Comparison of ENCODE assay signal across 2 cellular contexts in the genomic region with DNA sequence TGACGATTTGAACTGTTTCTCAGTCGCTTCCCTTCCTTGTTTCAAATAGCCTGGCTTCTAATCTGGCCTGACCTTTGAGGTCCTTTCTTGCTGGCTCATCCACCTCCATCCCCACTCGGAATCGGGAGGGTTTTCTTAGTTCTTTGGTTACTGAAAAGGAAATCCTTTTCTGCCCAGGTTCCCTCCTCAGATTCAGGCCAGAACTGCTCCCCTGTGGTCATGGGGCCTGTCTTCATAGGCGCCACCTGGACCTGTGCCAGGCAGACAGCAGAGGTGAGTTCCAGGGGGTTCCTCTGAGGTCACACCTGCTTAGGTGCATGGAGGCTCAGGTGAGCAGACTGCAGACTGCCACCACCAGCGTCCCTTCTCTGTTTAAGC.
TF ChIP-seq lines count a peak whose summit lies in the region.

No MANE protein-coding gene starts in this region.

TF ChIP-seq in HepG2, 621 proteins besides CTCF, POLR2A, EP300 and RAD21 (continued from another document):
- TF ChIP-seq ZNF496 (CRISPR knock-in tag; IDR thresholded peaks at IDR 0.05; ENCODE audit: insufficient replicate concordance): no peak
- no peak for TF ChIP-seq ZNF264 (CRISPR knock-in tag; IDR thresholded peaks at IDR 0.05)
- no peak for TF ChIP-seq ZMAT3 (CRISPR knock-in tag; conservative IDR thresholded peaks at IDR 0.05)
- TF ChIP-seq PRPF4 (IDR thresholded peaks at IDR 0.05; ENCODE audit: low read depth, low read length, poor library complexity, severe bottlenecking): no peak
- no peak for TF ChIP-seq ZNF546 (CRISPR knock-in tag; conservative IDR thresholded peaks at IDR 0.05)

TF ChIP-seq in SK-N-SH treated with all-trans-retinoic acid at 6 μM for 48 hours, 23 proteins besides CTCF, POLR2A, EP300 and RAD21 (continued from another document):
- TF ChIP-seq, protein P1, sequence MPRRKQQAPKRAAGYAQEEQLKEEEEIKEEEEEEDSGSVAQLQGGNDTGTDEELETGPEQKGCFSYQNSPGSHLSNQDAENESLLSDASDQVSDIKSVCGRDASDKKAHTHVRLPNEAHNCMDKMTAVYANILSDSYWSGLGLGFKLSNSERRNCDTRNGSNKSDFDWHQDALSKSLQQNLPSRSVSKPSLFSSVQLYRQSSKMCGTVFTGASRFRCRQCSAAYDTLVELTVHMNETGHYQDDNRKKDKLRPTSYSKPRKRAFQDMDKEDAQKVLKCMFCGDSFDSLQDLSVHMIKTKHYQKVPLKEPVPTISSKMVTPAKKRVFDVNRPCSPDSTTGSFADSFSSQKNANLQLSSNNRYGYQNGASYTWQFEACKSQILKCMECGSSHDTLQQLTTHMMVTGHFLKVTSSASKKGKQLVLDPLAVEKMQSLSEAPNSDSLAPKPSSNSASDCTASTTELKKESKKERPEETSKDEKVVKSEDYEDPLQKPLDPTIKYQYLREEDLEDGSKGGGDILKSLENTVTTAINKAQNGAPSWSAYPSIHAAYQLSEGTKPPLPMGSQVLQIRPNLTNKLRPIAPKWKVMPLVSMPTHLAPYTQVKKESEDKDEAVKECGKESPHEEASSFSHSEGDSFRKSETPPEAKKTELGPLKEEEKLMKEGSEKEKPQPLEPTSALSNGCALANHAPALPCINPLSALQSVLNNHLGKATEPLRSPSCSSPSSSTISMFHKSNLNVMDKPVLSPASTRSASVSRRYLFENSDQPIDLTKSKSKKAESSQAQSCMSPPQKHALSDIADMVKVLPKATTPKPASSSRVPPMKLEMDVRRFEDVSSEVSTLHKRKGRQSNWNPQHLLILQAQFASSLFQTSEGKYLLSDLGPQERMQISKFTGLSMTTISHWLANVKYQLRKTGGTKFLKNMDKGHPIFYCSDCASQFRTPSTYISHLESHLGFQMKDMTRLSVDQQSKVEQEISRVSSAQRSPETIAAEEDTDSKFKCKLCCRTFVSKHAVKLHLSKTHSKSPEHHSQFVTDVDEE (CRISPR knock-in tag; IDR thresholded peaks at IDR 0.05): no peak
- TF ChIP-seq BACH2 (CRISPR knock-in tag; IDR thresholded peaks at IDR 0.05; ENCODE audit: borderline replicate concordance) (no peak), TCF4 (CRISPR knock-in tag; IDR thresholded peaks at IDR 0.05; ENCODE audit: borderline replicate concordance) (no peak), ZNF565 (CRISPR knock-in tag; conservative IDR thresholded peaks at IDR 0.05; ENCODE audit: low read depth) (no peak), PPARA (CRISPR knock-in tag; IDR thresholded peaks at IDR 0.05; ENCODE audit: borderline replicate concordance) (no peak), TOX (CRISPR knock-in tag; IDR thresholded peaks at IDR 0.05; ENCODE audit: borderline replicate concordance) (no peak), ARNTL (CRISPR knock-in tag; IDR thresholded peaks at IDR 0.05; ENCODE audit: borderline replicate concordance, low read depth) (no peak), ISL1 (CRISPR knock-in tag; IDR thresholded peaks at IDR 0.05) (no peak), ZNF8 (CRISPR knock-in tag; IDR thresholded peaks at IDR 0.05) (no peak), ESRRG (CRISPR knock-in tag; IDR thresholded peaks at IDR 0.05) (no peak), GLIS3 (CRISPR knock-in tag; IDR thresholded peaks at IDR 0.05) (no peak)
- TF ChIP-seq, protein P2, sequence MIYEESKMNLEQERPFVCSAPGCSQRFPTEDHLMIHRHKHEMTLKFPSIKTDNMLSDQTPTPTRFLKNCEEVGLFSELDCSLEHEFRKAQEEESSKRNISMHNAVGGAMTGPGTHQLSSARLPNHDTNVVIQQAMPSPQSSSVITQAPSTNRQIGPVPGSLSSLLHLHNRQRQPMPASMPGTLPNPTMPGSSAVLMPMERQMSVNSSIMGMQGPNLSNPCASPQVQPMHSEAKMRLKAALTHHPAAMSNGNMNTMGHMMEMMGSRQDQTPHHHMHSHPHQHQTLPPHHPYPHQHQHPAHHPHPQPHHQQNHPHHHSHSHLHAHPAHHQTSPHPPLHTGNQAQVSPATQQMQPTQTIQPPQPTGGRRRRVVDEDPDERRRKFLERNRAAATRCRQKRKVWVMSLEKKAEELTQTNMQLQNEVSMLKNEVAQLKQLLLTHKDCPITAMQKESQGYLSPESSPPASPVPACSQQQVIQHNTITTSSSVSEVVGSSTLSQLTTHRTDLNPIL (CRISPR knock-in tag; IDR thresholded peaks at IDR 0.05; ENCODE audit: low read depth): no peak
- TF ChIP-seq, protein P3, sequence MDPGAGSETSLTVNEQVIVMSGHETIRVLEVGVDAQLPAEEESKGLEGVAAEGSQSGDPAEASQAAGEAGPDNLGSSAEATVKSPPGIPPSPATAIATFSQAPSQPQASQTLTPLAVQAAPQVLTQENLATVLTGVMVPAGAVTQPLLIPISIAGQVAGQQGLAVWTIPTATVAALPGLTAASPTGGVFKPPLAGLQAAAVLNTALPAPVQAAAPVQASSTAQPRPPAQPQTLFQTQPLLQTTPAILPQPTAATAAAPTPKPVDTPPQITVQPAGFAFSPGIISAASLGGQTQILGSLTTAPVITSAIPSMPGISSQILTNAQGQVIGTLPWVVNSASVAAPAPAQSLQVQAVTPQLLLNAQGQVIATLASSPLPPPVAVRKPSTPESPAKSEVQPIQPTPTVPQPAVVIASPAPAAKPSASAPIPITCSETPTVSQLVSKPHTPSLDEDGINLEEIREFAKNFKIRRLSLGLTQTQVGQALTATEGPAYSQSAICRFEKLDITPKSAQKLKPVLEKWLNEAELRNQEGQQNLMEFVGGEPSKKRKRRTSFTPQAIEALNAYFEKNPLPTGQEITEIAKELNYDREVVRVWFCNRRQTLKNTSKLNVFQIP (CRISPR knock-in tag; IDR thresholded peaks at IDR 0.05; ENCODE audit: borderline replicate concordance, low read depth): no peak
TF ChIP-seq in SK-N-SH treated with all-trans-retinoic acid at 6 μM for 48 hours: peak in this region for 0.
